In genomic region chr1:117061986-117062415, GRCh38 we compare ENCODE assay signal across 9 cellular contexts. TPM values are rescaled to one million over a fixed set of nuclear protein-coding genes. Genes with fewer than 3 reads are reported as not detected.
DNase-seq lines count a peak whose midpoint lies in the region; ATAC-seq, FAIRE-seq and TF ChIP-seq lines count a peak whose summit lies in the region.
"Had no signal": no experiment of that assay in that cellular context is flagged by ENCODE, and none has a peak within 500 bp of the region (broad histone marks: within the 10 kb centered on the region; RNA-seq: fewer than 3 reads in every experiment).

No MANE protein-coding gene starts in this region.

- no peaks in the 10 kb centered on the region for H3K27me3 ChIP-seq in gastrocnemius medialis
- H3K27me3 ChIP-seq in tibial nerve: no peaks in the 10 kb centered on the region
- H3K27me3 ChIP-seq in small intestine (ENCODE audit: control insufficient read depth in 2 of 2, insufficient read depth in 2 of 2, low read length in 2 of 2): no peaks in the 10 kb centered on the region

- intact Hi-C loops in gastrocnemius medialis (cut with DNase I; ENCODE audit: low total_unique reads): loop anchor here (5.0 to 10.0 kb wide), 2 partner anchors 305 to 693 kb away; partner anchors contain the start of gene MAN1A2
- intact Hi-C loops in mucosa of descending colon (cut with DNase I, micrococcal nuclease): loop anchor here in 1 of 2 donors (10.0 kb wide), 2 partner anchors 223 to 487 kb away; partner anchors contain the start of gene CD58

- H3K4me1 ChIP-seq in gastrocnemius medialis: peaks cover 0 to 8% of the 10 kb centered on the region in 2 donors
- H3K4me1 ChIP-seq in tibial nerve: peaks cover 0 to 15% (median 6%) of the 10 kb centered on the region in 4 donors
- H3K4me1 ChIP-seq in small intestine (ENCODE audit: control insufficient read depth in 2 of 2, insufficient read depth in 1 of 2, low read depth in 1 of 2, low read length in 1 of 2): no peaks in the 10 kb centered on the region
- H3K4me1 ChIP-seq in mucosa of descending colon (ENCODE audit: low read depth): peaks cover 5% of the 10 kb centered on the region

- TF ChIP-seq CTCF in NB4 (IDR thresholded peaks at IDR 0.05; ENCODE audit: low read depth, low read length) (no peak), gastrocnemius medialis (IDR thresholded peaks at IDR 0.05 in 4 of 5, conservative IDR thresholded peaks at IDR 0.05 in 1 of 5) (no peak), tibial nerve (IDR thresholded peaks at IDR 0.05) (no peak), mucosa of descending colon (IDR thresholded peaks at IDR 0.05) (no peak)

- DNase-seq in AG20443 (ENCODE audit: low spot score): peak; percentile 42
- DNase-seq in NB4 (ENCODE audit: low read depth): peak; percentile 64
- DNase-seq in central memory CD4-positive, alpha-beta T cell: peak; percentile 8
- DNase-seq in gastrocnemius medialis: no peak
- DNase-seq in tibial nerve (ENCODE audit: low spot score in 2 of 2): no peak
- DNase-seq in small intestine: no peak
- DNase-seq in mucosa of descending colon: no peak
- DNase-seq: occipital lobe had no signal

- TF ChIP-seq EP300 in tibial nerve (IDR thresholded peaks at IDR 0.05): no peak

- in situ Hi-C loops in gastrocnemius medialis (cut with MboI; ENCODE audit: low sequenced_read_pairs in 4 of 4): loop anchor here in 3 of 4 donors (10.0 to 25.0 kb wide), 3 partner anchors 223 to 700 kb away; no protein-coding TSS in a partner anchor

- H3K9me3 ChIP-seq in gastrocnemius medialis (no peaks in the 10 kb centered on the region), tibial nerve (no peaks in the 10 kb centered on the region), small intestine (ENCODE audit: control insufficient read depth, low read depth) (no peaks in the 10 kb centered on the region), mucosa of descending colon (no peaks in the 10 kb centered on the region)

- TF ChIP-seq POLR2A in NB4 (IDR thresholded peaks at IDR 0.05; ENCODE audit: extremely low read depth, insufficient read length) (no peak), gastrocnemius medialis (IDR thresholded peaks at IDR 0.05) (no peak), tibial nerve (IDR thresholded peaks at IDR 0.05) (no peak)

- H3K4me3 ChIP-seq in NB4 (ENCODE audit: low read depth, low read length) (peak overlapping the region; percentile 81), gastrocnemius medialis (no peak overlapping the region), tibial nerve (no peak overlapping the region), small intestine (ENCODE audit: low read depth in 1 of 2, low read length in 2 of 2) (no peak overlapping the region), mucosa of descending colon (no peak overlapping the region)

- H3K36me3 ChIP-seq in gastrocnemius medialis: no peaks in the 10 kb centered on the region
- peaks cover 0 to 5% (median 0%) of the 10 kb centered on the region in 3 donors for H3K36me3 ChIP-seq in tibial nerve
- no peaks in the 10 kb centered on the region for H3K36me3 ChIP-seq in small intestine (ENCODE audit: control insufficient read depth in 2 of 2, insufficient read depth in 2 of 2, low read length in 2 of 2)
- no peaks in the 10 kb centered on the region for H3K36me3 ChIP-seq in mucosa of descending colon (ENCODE audit: low read depth)

- H3K27ac ChIP-seq in gastrocnemius medialis (no peak overlapping the region), tibial nerve (no peak overlapping the region), small intestine (ENCODE audit: low read depth in 1 of 2, low read length in 1 of 2) (no peak overlapping the region)

- FAIRE-seq in small intestine (lab: Jason Lieb, UNC): no peak

- peak; percentile 22 for ATAC-seq in GM19351 (IDR thresholded peaks at IDR 0.05; ENCODE audit: unreplicated experiment)
- ATAC-seq in gastrocnemius medialis: no peak
- ATAC-seq in mucosa of descending colon: no peak

- 64 to 77% methylated on average over 2 of the region's 2 CpGs for WGBS in tibial nerve, 2 donors
- WGBS in small intestine, 3 donors: 74 to 76% (median 76%) methylated on average over 2 of the region's 2 CpGs

RNA-seq across cellular contexts. Expression of gene TTF2, which starts 1.9 kb away (rescaled TPM):
- total RNA-seq in gastrocnemius medialis (10 to 100 TPM in 3 of 4 donors, 1 to 10 TPM in 1; 9.7 to 15.2 (median 12.2) TPM), tibial nerve (10 to 100 TPM; 12.9 to 37.5 (median 19.3) TPM), mucosa of descending colon (10 to 100 TPM; 21.5 to 35.4 (median 30.2) TPM)
- 1 to 10 TPM; 1.8 to 5.8 (median 4.1) TPM for polyA plus RNA-seq in small intestine

RNA-seq across cellular contexts. Expression of gene TRIM45, which starts 59.5 kb away (rescaled TPM):
- total RNA-seq in gastrocnemius medialis (1 to 10 TPM; 2.4 to 9.4 (median 5.2) TPM), tibial nerve (1 to 10 TPM; 3.3 to 6.9 (median 4.8) TPM), mucosa of descending colon (1 to 10 TPM; 2.0 to 2.9 (median 2.5) TPM)
- 1 to 10 TPM; 1.9 to 4.7 (median 3.2) TPM for polyA plus RNA-seq in small intestine

Comparison
In these comparisons a context has a peak if more than half of its experiments do, and no peak if none do; other contexts are left out.
1. DNase-seq: peak in AG20443 (single experiment), NB4 (single experiment) and central memory CD4-positive, alpha-beta T cell (single experiment); none in gastrocnemius medialis (0 of 2), tibial nerve (0 of 2), small intestine (single experiment) and mucosa of descending colon (0 of 3).